ENCODE assay signal across 9 cellular contexts in the genomic region with DNA sequence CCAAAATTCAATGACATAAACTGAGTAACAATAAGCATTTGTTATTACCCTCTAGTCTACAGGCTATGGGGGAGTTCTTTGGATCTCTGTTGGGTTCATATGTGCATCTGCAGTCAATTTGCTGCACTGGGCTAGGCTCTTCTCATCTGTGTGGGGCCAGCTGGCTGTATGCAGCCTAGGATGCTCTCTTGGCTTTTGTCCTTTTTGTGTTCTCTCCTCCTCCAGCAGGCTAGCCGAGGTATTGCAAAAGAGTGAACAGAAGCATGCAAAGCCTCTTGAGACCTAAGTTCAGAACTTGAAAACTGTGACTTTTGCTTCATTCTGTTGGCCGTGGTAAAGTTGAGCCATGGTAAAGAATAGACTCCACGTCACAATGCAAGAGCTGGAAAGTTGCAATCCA.
DNase-seq lines count a peak whose midpoint lies in the region; ATAC-seq and TF ChIP-seq lines count a peak whose summit lies in the region.
"Had no signal": no experiment of that assay in that cellular context is flagged by ENCODE, and none has a peak within 500 bp of the region (broad histone marks: within the 10 kb centered on the region; RNA-seq: fewer than 3 reads in every experiment).

No MANE protein-coding gene starts in this region.

- no peak overlapping the region for H3K27ac Mint-ChIP-seq in endodermal cell
- H3K27ac Mint-ChIP-seq in stimulated activated effector memory CD8-positive, alpha-beta T cell treated with anti-CD3 and anti-CD28 coated beads, Interleukin-12 subunit alpha, Interleukin-12 subunit beta, amount 100 ng/mL, for 72 hours: no peak overlapping the region

- no peaks in the 10 kb centered on the region for H3K36me3 ChIP-seq in endodermal cell (ENCODE audit: control insufficient read depth, insufficient read depth, low read length)

- H3K9me3 ChIP-seq in endodermal cell (ENCODE audit: control insufficient read depth, low read length): no peaks in the 10 kb centered on the region

- H3K27me3 ChIP-seq in endodermal cell (ENCODE audit: control insufficient read depth, insufficient read depth, low read length, poor library complexity, severe bottlenecking): no peaks in the 10 kb centered on the region

- no peak overlapping the region for H3K9ac ChIP-seq in endodermal cell (ENCODE audit: extremely low read depth, low read length, poor library complexity, severe bottlenecking)

- ATAC-seq in stimulated activated effector memory CD8-positive, alpha-beta T cell treated with anti-CD3 and anti-CD28 coated beads, Interleukin-12 subunit alpha, Interleukin-12 subunit beta, amount 100 ng/mL, for 72 hours: no peak
- no peak for ATAC-seq in HG03135 (IDR thresholded peaks at IDR 0.05; ENCODE audit: unreplicated experiment)

- no peaks in the 10 kb centered on the region for H3K4me1 Mint-ChIP-seq in endodermal cell
- no peaks in the 10 kb centered on the region for H3K4me1 Mint-ChIP-seq in stimulated activated effector memory CD8-positive, alpha-beta T cell treated with anti-CD3 and anti-CD28 coated beads, Interleukin-12 subunit alpha, Interleukin-12 subunit beta, amount 100 ng/mL, for 72 hours

- 10 to 63% methylated on average over 1 to 3 of the region's 3 CpGs for WGBS in endodermal cell (ENCODE audit: insufficient coverage in 1 of 2, insufficient read length in 1 of 2), 2 experiments

- H3K9me3 Mint-ChIP-seq in endodermal cell: no peaks in the 10 kb centered on the region
- no peaks in the 10 kb centered on the region for H3K9me3 Mint-ChIP-seq in stimulated activated effector memory CD8-positive, alpha-beta T cell treated with anti-CD3 and anti-CD28 coated beads, Interleukin-12 subunit alpha, Interleukin-12 subunit beta, amount 100 ng/mL, for 72 hours

- peaks cover 5% of the 10 kb centered on the region for H3K36me3 Mint-ChIP-seq in endodermal cell (ENCODE audit: low read depth)
- H3K36me3 Mint-ChIP-seq in stimulated activated effector memory CD8-positive, alpha-beta T cell treated with anti-CD3 and anti-CD28 coated beads, Interleukin-12 subunit alpha, Interleukin-12 subunit beta, amount 100 ng/mL, for 72 hours: no peaks in the 10 kb centered on the region

- no peaks in the 10 kb centered on the region for H3K4me1 ChIP-seq in endodermal cell (ENCODE audit: control insufficient read depth, insufficient read depth, low read length)

- TF ChIP-seq CTCF in GM12872 (IDR thresholded peaks at IDR 0.05; ENCODE audit: insufficient read depth, low read depth, low read length) (peak; percentile 62), endodermal cell (conservative IDR thresholded peaks at IDR 0.05) (peak; percentile 77)

- DNase-seq in Ammon's horn (ENCODE audit: low spot score): peak; percentile 11
- peak; percentile 77 for DNase-seq in NCI-H82 (lab: John Stamatoyannopoulos, UW)
- peak; percentile 86 for DNase-seq in endodermal cell
- peak; percentile 20 for DNase-seq in pons (ENCODE audit: low spot score)
- DNase-seq in stimulated activated effector memory CD8-positive, alpha-beta T cell treated with anti-CD3 and anti-CD28 coated beads, Interleukin-12 subunit alpha, Interleukin-12 subunit beta, amount 100 ng/mL, for 72 hours (ENCODE audit: low spot score in 2 of 2): no peak
- DNase-seq in NCI-H2081 treated with DMSO at 0.1 percent for 48 hours (lab: John Stamatoyannopoulos, UW): no peak
- DNase-seq: left cardiac atrium had no signal

- no peak overlapping the region for H3K4me3 Mint-ChIP-seq in endodermal cell
- H3K4me3 Mint-ChIP-seq in stimulated activated effector memory CD8-positive, alpha-beta T cell treated with anti-CD3 and anti-CD28 coated beads, Interleukin-12 subunit alpha, Interleukin-12 subunit beta, amount 100 ng/mL, for 72 hours: no peak overlapping the region

- H3K27ac ChIP-seq in endodermal cell (ENCODE audit: low read depth, low read length): no peak overlapping the region

- no peak overlapping the region for H3K4me3 ChIP-seq in endodermal cell (ENCODE audit: low read length)

- no peaks in the 10 kb centered on the region for H3K27me3 Mint-ChIP-seq in endodermal cell (ENCODE audit: insufficient read depth)

Comparison
In these comparisons a context has a peak if more than half of its experiments do, and no peak if none do; other contexts are left out.
1. DNase-seq: peak in Ammon's horn (single experiment), NCI-H82 (single experiment), endodermal cell (single experiment) and pons (single experiment); none in stimulated activated effector memory CD8-positive, alpha-beta T cell treated with anti-CD3 and anti-CD28 coated beads, Interleukin-12 subunit alpha, Interleukin-12 subunit beta, amount 100 ng/mL, for 72 hours (0 of 2) and NCI-H2081 treated with DMSO at 0.1 percent for 48 hours (single experiment).